In the genomic region with DNA sequence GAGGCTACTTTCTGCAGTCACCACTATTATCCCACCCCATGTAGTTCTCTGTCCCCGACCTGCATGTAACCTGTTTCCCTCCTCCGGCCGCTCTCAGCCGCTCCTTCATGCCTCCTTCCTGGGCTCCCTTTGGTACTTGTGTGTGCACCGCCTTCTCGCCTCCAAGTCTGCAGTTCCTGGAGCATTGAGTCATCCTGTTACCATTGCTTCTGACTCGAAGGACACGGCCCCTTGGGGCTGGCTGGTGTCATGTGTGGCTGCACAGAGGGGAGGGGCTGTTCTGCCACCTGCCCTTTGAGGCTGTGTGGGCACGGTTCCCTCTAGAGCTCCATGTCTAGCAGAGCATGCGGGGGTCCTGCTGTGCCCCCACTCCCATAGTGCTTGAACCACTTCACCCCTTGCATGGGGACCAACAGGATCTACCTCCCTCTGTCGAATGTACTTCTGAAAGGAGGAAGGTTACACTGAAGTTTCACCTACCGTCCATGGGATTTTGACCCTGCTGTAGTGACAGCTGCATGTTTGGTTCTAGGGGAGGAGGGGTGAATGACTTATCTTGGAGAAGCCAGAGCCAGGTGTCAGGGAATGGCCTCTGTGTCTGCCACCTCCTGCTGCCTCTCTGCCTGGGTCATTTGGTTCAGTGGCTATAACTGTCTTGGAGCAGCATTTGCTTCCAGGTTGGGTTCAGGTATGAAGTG, we compare ENCODE assay signal across 1 cellular context.
TF ChIP-seq lines count a peak whose summit lies in the region.

No MANE protein-coding gene starts in this region.

TF ChIP-seq in K562, 482 proteins besides CTCF, POLR2A, EP300 and RAD21 (continued from another document):
- TF ChIP-seq, protein P1, sequence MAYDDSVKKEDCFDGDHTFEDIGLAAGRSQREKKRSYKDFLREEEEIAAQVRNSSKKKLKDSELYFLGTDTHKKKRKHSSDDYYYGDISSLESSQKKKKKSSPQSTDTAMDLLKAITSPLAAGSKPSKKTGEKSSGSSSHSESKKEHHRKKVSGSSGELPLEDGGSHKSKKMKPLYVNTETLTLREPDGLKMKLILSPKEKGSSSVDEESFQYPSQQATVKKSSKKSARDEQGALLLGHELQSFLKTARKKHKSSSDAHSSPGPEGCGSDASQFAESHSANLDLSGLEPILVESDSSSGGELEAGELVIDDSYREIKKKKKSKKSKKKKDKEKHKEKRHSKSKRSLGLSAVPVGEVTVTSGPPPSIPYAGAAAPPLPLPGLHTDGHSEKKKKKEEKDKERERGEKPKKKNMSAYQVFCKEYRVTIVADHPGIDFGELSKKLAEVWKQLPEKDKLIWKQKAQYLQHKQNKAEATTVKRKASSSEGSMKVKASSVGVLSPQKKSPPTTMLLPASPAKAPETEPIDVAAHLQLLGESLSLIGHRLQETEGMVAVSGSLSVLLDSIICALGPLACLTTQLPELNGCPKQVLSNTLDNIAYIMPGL (CRISPR knock-in tag; IDR thresholded peaks at IDR 0.05), result peak; percentile 83
